In the genomic region with DNA sequence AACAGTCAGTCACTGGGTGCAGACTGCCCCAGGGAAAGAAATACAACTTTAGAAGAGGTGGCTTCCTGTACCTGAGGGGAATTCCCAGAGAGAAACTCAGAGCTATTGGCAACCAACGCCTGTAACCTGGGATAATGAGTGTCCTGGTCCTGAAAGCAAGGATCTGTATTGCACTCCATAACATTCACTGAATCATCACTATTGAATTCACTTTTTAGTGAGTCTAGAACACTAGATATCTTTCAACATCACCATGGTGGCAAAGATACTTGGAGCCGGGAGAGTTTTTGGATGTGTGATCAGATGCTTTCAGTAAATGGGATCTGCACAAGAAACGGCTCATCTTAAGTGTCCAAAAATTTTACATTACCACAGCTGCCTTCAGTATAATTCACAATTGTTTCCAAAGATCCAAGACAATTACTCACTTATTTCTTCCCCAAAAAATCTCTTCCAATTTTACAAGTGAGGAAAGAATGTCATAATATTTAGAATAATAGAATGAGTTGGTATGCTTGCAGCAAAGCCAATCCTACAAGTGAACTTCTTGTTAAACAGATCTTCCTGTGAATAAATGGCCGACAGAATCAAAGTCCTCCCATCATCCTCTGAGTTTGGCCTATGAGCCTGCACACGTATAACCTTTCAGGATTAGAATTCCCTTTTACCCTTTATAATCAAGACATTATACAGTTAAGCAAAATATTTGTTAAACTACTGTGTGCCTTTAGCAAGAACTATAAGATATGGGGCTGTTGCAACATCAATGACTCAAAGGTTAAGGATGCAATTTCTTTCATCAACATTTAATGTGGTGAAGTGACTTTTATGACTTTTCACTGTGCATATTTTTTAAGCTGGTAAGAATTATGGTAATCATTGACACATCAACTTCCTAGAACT, we compare ENCODE assay signal across 15 cellular contexts.
DNase-seq lines count a peak whose midpoint lies in the region; ATAC-seq and TF ChIP-seq lines count a peak whose summit lies in the region.
"Had no signal": no experiment of that assay in that cellular context is flagged by ENCODE, and none has a peak within 500 bp of the region (broad histone marks: within the 10 kb centered on the region; RNA-seq: fewer than 3 reads in every experiment).

No MANE protein-coding gene starts in this region.

- no peaks in the 10 kb centered on the region for H3K27me3 ChIP-seq in CD8-positive, alpha-beta T cell (ENCODE audit: insufficient read depth, low read length)

- H3K9me2 ChIP-seq in OCI-LY7 (ENCODE audit: insufficient read depth, low read length) = no peaks in the 10 kb centered on the region

- no peaks in the 10 kb centered on the region for H3K36me3 ChIP-seq in OCI-LY7 (ENCODE audit: insufficient read depth, low read length)
- H3K36me3 ChIP-seq in CD8-positive, alpha-beta T cell (ENCODE audit: insufficient read depth, low read length) = no peaks in the 10 kb centered on the region

- TF ChIP-seq CTCF in OCI-LY7 (conservative IDR thresholded peaks at IDR 0.05; ENCODE audit: low read length) = no peak
- TF ChIP-seq CTCF in CD8-positive, alpha-beta T cell (IDR thresholded peaks at IDR 0.05) = no peak

- peaks cover 15% of the 10 kb centered on the region for H3K9me3 Mint-ChIP-seq in CD8-positive, alpha-beta T cell

- CTCF ChIA-PET in OCI-LY7 (lab: Charles Lee; ENCODE audit: unreplicated experiment) = no interaction called here
- CTCF ChIA-PET in CD8-positive, alpha-beta T cell (lab: Charles Lee) = no interaction called here

- H3K4me3 Mint-ChIP-seq in CD8-positive, alpha-beta T cell = no peak overlapping the region
- H3K4me3 Mint-ChIP-seq: stimulated activated naive CD8-positive, alpha-beta T cell treated with anti-CD3 and anti-CD28 coated beads, Interleukin-15, Interleukin-2, amounts not matched to agents 100 ng/mL and 50 ng/mL, for 24 hours; T-helper 2 cell treated with Interferon-gamma antibody and Interleukin-4, amounts not matched to agents 5 μg/mL and 100 μg/mL, for 36 hours had no signal

- no peaks in the 10 kb centered on the region for H3K36me3 Mint-ChIP-seq in CD8-positive, alpha-beta T cell

- H3K4me3 ChIP-seq in OCI-LY7 (ENCODE audit: low read depth, low read length, poor library complexity, severe bottlenecking) = no peak overlapping the region
- H3K4me3 ChIP-seq in CD8-positive, alpha-beta T cell (ENCODE audit: low read depth, low read length) = no peak overlapping the region

- H3K27ac ChIP-seq in OCI-LY7 (ENCODE audit: low read depth, low read length, poor library complexity, severe bottlenecking) = no peak overlapping the region
- no peak overlapping the region for H3K27ac ChIP-seq in CD8-positive, alpha-beta T cell (ENCODE audit: low read depth, low read length)

- BruUV-seq in OCI-LY7 (replicated peaks; lab: Mats Ljungman, UMichigan) = no TSS peak

- no peaks in the 10 kb centered on the region for H4K20me1 ChIP-seq in OCI-LY7 (ENCODE audit: insufficient read depth, low read length)

- POLR2A ChIA-PET in OCI-LY7 (lab: Charles Lee) = no interaction called here
- POLR2A ChIA-PET in CD8-positive, alpha-beta T cell (lab: Charles Lee) = no interaction called here

- H2AFZ ChIP-seq in OCI-LY7 (ENCODE audit: low read length) = no peak overlapping the region

- H3K79me2 ChIP-seq in OCI-LY7 (ENCODE audit: insufficient read depth, low read depth, low read length) = no peaks in the 10 kb centered on the region

- no peak overlapping the region for H3K4me2 ChIP-seq in OCI-LY7 (ENCODE audit: low read length)

- peak; percentile 89 for DNase-seq in A172 (ENCODE audit: low spot score)
- peak; percentile 25 for DNase-seq in HPDE6-E6E7 (ENCODE audit: extremely low spot score)
- DNase-seq in amniotic epithelial cell (ENCODE audit: low read depth) = peak; percentile 93
- peak; percentile 42 for DNase-seq in foreskin melanocyte
- DNase-seq in OCI-LY7 (ENCODE audit: low spot score) = no peak
- DNase-seq in CD8-positive, alpha-beta T cell = no peak
- DNase-seq in sciatic nerve (ENCODE audit: low spot score) = no peak
- DNase-seq in activated CD4-positive, CD25-positive, alpha-beta regulatory T cell (lab: John Stamatoyannopoulos, UW) = no peak
- DNase-seq: GDM1; kidney; NCI-H1694; NK-92 treated with Interleukin-12 subunit alpha and Interleukin-12 subunit beta, amount 100 ng/mL, for 24 hours; stimulated activated CD4-positive, alpha-beta T cell treated with anti-CD3 and anti-CD28 coated beads, Interleukin-4, amount 100 ng/mL, for 1 hour had no signal

- H3K4me1 ChIP-seq in OCI-LY7 (ENCODE audit: insufficient read depth, low read length, poor library complexity, severe bottlenecking) = no peaks in the 10 kb centered on the region
- H3K4me1 ChIP-seq in CD8-positive, alpha-beta T cell (ENCODE audit: insufficient read depth, low read length) = no peaks in the 10 kb centered on the region

- no peak for ATAC-seq in CD8-positive, alpha-beta T cell
- ATAC-seq in sciatic nerve = no peak

- H3K9me3 ChIP-seq in OCI-LY7 (ENCODE audit: low read length) = no peaks in the 10 kb centered on the region
- no peaks in the 10 kb centered on the region for H3K9me3 ChIP-seq in CD8-positive, alpha-beta T cell (ENCODE audit: low read length)

- intact Hi-C loops in OCI-LY7 (cut with micrococcal nuclease; ENCODE audit: unreplicated experiment) (no loop called here), sciatic nerve (cut with DNase I) (no loop called here)
- intact Hi-C loops in CD8-positive, alpha-beta T cell (cut with DNase I, micrococcal nuclease) = no loop called here

- H3K27me3 Mint-ChIP-seq in CD8-positive, alpha-beta T cell (ENCODE audit: low read depth) = no peaks in the 10 kb centered on the region
- H3K27me3 Mint-ChIP-seq: stimulated activated naive CD8-positive, alpha-beta T cell treated with anti-CD3 and anti-CD28 coated beads, Interleukin-15, Interleukin-2, amounts not matched to agents 100 ng/mL and 50 ng/mL, for 24 hours had no signal

- no peaks in the 10 kb centered on the region for H3K4me1 Mint-ChIP-seq in CD8-positive, alpha-beta T cell (ENCODE audit: low read depth)

- H3K27ac Mint-ChIP-seq in CD8-positive, alpha-beta T cell = no peak overlapping the region
- H3K27ac Mint-ChIP-seq: stimulated activated naive CD8-positive, alpha-beta T cell treated with anti-CD3 and anti-CD28 coated beads, Interleukin-15, Interleukin-2, amounts not matched to agents 100 ng/mL and 50 ng/mL, for 24 hours; T-helper 2 cell treated with Interferon-gamma antibody and Interleukin-4, amounts not matched to agents 5 μg/mL and 100 μg/mL, for 36 hours had no signal

Comparison
In these comparisons a context has a peak if more than half of its experiments do, and no peak if none do; other contexts are left out.
1. DNase-seq: peak in A172 (single experiment), HPDE6-E6E7 (single experiment), amniotic epithelial cell (single experiment) and foreskin melanocyte (single experiment); none in OCI-LY7 (single experiment), CD8-positive, alpha-beta T cell (0 of 7), sciatic nerve (single experiment) and activated CD4-positive, CD25-positive, alpha-beta regulatory T cell (0 of 4).